ENCODE assay signal across 8 cellular contexts in the genomic region with DNA sequence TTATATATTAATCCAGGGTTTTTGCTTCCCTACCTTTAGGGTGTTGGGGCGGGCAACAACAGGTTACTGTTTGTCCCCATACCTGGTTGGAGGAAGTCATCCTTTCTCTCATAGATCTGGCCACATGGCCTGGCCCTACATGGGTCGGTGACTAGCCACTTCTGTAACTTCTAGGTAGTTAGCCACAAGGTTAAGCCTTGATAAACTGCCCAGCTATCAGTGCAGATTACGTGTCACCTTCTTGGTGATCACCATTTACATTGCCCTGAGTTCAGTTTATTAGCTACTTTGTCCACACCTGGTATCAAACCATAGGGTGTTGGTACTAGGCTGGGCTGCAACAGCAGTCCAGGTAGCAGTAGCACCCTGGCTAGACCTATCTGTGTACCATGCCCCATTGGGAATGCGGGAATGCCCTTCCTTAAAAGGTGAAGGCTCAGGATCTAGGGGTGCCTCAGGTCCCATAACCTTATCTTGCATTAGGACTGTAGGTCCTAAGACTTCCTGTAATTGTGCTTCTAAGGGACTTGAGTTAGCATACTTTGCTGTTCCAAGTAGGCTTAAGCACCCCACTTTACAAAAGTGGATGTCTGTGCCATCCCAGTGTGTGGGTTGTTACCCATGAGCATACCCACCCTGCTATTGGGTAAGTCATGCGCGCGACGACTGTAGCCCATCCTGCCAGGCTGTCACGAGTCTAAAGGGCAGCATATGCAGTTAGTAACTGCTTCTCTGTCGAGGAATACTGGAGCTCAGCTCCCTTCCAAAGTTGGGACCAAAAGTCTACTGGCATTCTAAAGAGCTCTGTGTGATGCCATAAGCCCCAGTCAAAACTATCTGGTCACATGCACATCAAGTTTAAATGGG. TPM values are rescaled to one million over a fixed set of nuclear protein-coding genes. Genes with fewer than 3 reads are reported as not detected.
A peak's percentile ranks its signal among the peaks of the same experiment; 100 is the strongest.
DNase-seq lines count a peak whose midpoint lies in the region; TF ChIP-seq lines count a peak whose summit lies in the region.

No MANE protein-coding gene starts in this region.

- no peak for TF ChIP-seq POLR2A in transverse colon (IDR thresholded peaks at IDR 0.05)

- peak overlapping the region; percentile 80 for H3K4me3 Mint-ChIP-seq in activated naive CD4-positive, alpha-beta T cell treated with anti-CD3 and anti-CD28 coated beads for 36 hours
- H3K4me3 Mint-ChIP-seq in mesothelial cell of epicardium = peak overlapping the region; percentile 78

- TF ChIP-seq CTCF in ascending aorta (IDR thresholded peaks at IDR 0.05) = no peak
- no peak for TF ChIP-seq CTCF in mesothelial cell of epicardium (IDR thresholded peaks at IDR 0.05; ENCODE audit: unreplicated experiment)
- no peak for TF ChIP-seq CTCF in transverse colon (IDR thresholded peaks at IDR 0.05)

- H3K36me3 Mint-ChIP-seq in activated naive CD4-positive, alpha-beta T cell treated with anti-CD3 and anti-CD28 coated beads for 36 hours (ENCODE audit: low read depth) = no peaks in the 10 kb centered on the region
- no peaks in the 10 kb centered on the region for H3K36me3 Mint-ChIP-seq in mesothelial cell of epicardium

- no peaks in the 10 kb centered on the region for H3K36me3 ChIP-seq in ascending aorta
- no peaks in the 10 kb centered on the region for H3K36me3 ChIP-seq in transverse colon

- no peaks in the 10 kb centered on the region for H3K9me3 Mint-ChIP-seq in activated naive CD4-positive, alpha-beta T cell treated with anti-CD3 and anti-CD28 coated beads for 36 hours
- H3K9me3 Mint-ChIP-seq in mesothelial cell of epicardium = no peaks in the 10 kb centered on the region

- CTCF ChIA-PET in activated naive CD4-positive, alpha-beta T cell treated with anti-CD3 and anti-CD28 coated beads for 36 hours (lab: Charles Lee) = interaction anchor here (0.8 to 2.9 kb wide), 10 partner anchors 17 to 301 kb away, joined by 3 to 27 read pairs (median 3); partner anchors contain the start of genes ZKSCAN8 and ZSCAN31

- H3K27me3 ChIP-seq in ascending aorta (no peaks in the 10 kb centered on the region), transverse colon (no peaks in the 10 kb centered on the region)

- no peaks in the 10 kb centered on the region for H3K9me3 ChIP-seq in ascending aorta
- H3K9me3 ChIP-seq in transverse colon = no peaks in the 10 kb centered on the region

- H3K4me1 Mint-ChIP-seq in activated naive CD4-positive, alpha-beta T cell treated with anti-CD3 and anti-CD28 coated beads for 36 hours (ENCODE audit: low read depth) = peaks cover 29% of the 10 kb centered on the region
- H3K4me1 Mint-ChIP-seq in mesothelial cell of epicardium = peaks cover 28% of the 10 kb centered on the region

- H3K27ac ChIP-seq in ascending aorta (peak overlapping the region; percentile 53 to 76), transverse colon (peak overlapping the region; percentile 86 to 94 (median 90))

- no peaks in the 10 kb centered on the region for H3K27me3 Mint-ChIP-seq in activated naive CD4-positive, alpha-beta T cell treated with anti-CD3 and anti-CD28 coated beads for 36 hours (ENCODE audit: low read depth)
- no peaks in the 10 kb centered on the region for H3K27me3 Mint-ChIP-seq in mesothelial cell of epicardium (ENCODE audit: low read depth)

- WGBS in transverse colon (ENCODE audit: low coverage in 1 of 2), 2 donors = 84% methylated on average over 10 of the region's 10 CpGs; no CpG with 5 or more reads in 1 of the 2 donors

- no peak for TF ChIP-seq EP300 in transverse colon (IDR thresholded peaks at IDR 0.05; ENCODE audit: low read depth)

- H3K4me3 ChIP-seq in ascending aorta (peak overlapping the region; percentile 51 to 64), transverse colon (peak overlapping the region in 2 of 4 donors; percentile 51 to 60)

- no peak for DNase-seq in activated naive CD4-positive, alpha-beta T cell treated with anti-CD3 and anti-CD28 coated beads for 36 hours
- no peak for DNase-seq in activated naive CD4-positive, alpha-beta T cell treated with Interleukin-2 at 50 U/mL for 16 hours
- DNase-seq in ascending aorta (ENCODE audit: low spot score in 2 of 2) (no peak), mesothelial cell of epicardium (ENCODE audit: low spot score in 2 of 2, unreplicated experiment in 2 of 2) (no peak), transverse colon (no peak), NCI-H1092 (lab: John Stamatoyannopoulos, UW) (no peak), DMS114 treated with DMSO at 0.1 percent for 48 hours (lab: John Stamatoyannopoulos, UW; ENCODE audit: unreplicated experiment) (no peak)
- no peak for DNase-seq in stimulated activated CD4-positive, alpha-beta T cell treated with anti-CD3 and anti-CD28 coated beads, Interleukin-4, amount 100 ng/mL, for 1 hour

- H3K4me1 ChIP-seq in ascending aorta (peaks cover 0 to 16% of the 10 kb centered on the region in 2 donors), transverse colon (peaks cover 22 to 34% (median 28%) of the 10 kb centered on the region in 4 donors)

- in situ Hi-C loops in transverse colon (cut with MboI; ENCODE audit: low pct_ligation_motif_present in 1 of 4, low pct_unique_long_range_greater_than_20kb in 1 of 4, low sequenced_read_pairs in 3 of 4) = loop anchor here (5.0 to 25.0 kb wide), 6 partner anchors 93 to 1168 kb away; partner anchors contain the start of genes ZKSCAN8 (in 2 of the 4), NKAPL (in 1 of the 4), OR2B2 (in 1 of the 4) and ZKSCAN4 (in 1 of the 4)

- intact Hi-C loops in activated naive CD4-positive, alpha-beta T cell treated with anti-CD3 and anti-CD28 coated beads for 36 hours (cut with micrococcal nuclease) = loop anchor here (2.0 kb wide), 1 partner anchor 142 kb away; no protein-coding TSS in a partner anchor
- intact Hi-C loops in ascending aorta (cut with DNase I) (loop anchor here (5.0 to 10.0 kb wide), 2 partner anchors 233 to 1170 kb away; partner anchors contain the start of gene ZSCAN16), transverse colon (cut with DNase I; ENCODE audit: low total_unique reads) (loop anchor here (5.0 to 10.0 kb wide), 2 partner anchors 88 to 220 kb away; partner anchors contain the start of gene ZSCAN26)

- H3K27ac Mint-ChIP-seq in activated naive CD4-positive, alpha-beta T cell treated with anti-CD3 and anti-CD28 coated beads for 36 hours = no peak overlapping the region
- peak overlapping the region; percentile 94 for H3K27ac Mint-ChIP-seq in mesothelial cell of epicardium

RNA-seq across cellular contexts. Expression of gene ZKSCAN3, which starts 5.2 kb away (rescaled TPM):
- total RNA-seq in activated naive CD4-positive, alpha-beta T cell treated with anti-CD3 and anti-CD28 coated beads for 36 hours = 1 to 10 TPM; 1.3 TPM
- total RNA-seq in ascending aorta (0.21 TPM), mesothelial cell of epicardium (11.2 to 12.9 TPM (median 12.1 TPM) in 3 replicates), transverse colon (1 to 10 TPM; 1.4 to 5.2 (median 4.3) TPM)

RNA-seq across cellular contexts. Expression of gene ZSCAN31, which starts 19.0 kb away (rescaled TPM):
- under 1 TPM; 0.62 to 0.89 TPM for total RNA-seq in activated naive CD4-positive, alpha-beta T cell treated with anti-CD3 and anti-CD28 coated beads for 36 hours
- 0.21 TPM for total RNA-seq in ascending aorta
- 5.8 to 8.8 TPM (median 6.0 TPM) in 3 replicates for total RNA-seq in mesothelial cell of epicardium
- 10 to 100 TPM in 3 of 4 donors, 1 to 10 TPM in 1; 9.0 to 28.3 (median 17.0) TPM for total RNA-seq in transverse colon

RNA-seq across cellular contexts. Expression of gene ZSCAN12, which starts 44.6 kb away (rescaled TPM):
- 1 to 10 TPM; 4.4 to 4.7 TPM for total RNA-seq in activated naive CD4-positive, alpha-beta T cell treated with anti-CD3 and anti-CD28 coated beads for 36 hours
- total RNA-seq in ascending aorta (5.3 TPM), mesothelial cell of epicardium (13.4 to 14.0 TPM (median 13.9 TPM) in 3 replicates), transverse colon (1 to 10 TPM; 1.2 to 6.2 (median 3.5) TPM)
